In the genomic region with DNA sequence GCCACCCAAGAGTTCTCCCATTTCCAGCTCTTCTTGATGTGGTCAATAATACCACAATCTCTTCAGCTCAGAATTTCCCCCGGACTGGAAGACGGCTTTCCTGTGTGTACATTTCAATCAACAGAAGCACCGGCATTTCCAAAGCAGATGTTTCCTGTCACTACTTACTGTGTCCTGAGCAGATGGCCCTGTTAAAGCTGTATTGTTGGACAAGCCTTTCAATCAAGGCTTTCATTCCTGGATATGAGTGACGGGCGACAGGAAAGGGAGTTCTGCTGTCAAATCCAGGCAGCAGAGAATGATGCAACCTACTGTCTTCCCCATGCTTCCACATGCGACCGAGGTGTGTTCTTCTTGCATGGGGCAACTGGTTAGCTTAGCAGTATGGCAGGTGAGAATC, we compare ENCODE assay signal across 1 cellular context.
TF ChIP-seq lines count a peak whose summit lies in the region.

No MANE protein-coding gene starts in this region.

TF ChIP-seq in SK-N-SH treated with all-trans-retinoic acid at 6 μM for 48 hours, 23 proteins besides CTCF, POLR2A, EP300 and RAD21 (continued from another document):
- TF ChIP-seq, protein P1, sequence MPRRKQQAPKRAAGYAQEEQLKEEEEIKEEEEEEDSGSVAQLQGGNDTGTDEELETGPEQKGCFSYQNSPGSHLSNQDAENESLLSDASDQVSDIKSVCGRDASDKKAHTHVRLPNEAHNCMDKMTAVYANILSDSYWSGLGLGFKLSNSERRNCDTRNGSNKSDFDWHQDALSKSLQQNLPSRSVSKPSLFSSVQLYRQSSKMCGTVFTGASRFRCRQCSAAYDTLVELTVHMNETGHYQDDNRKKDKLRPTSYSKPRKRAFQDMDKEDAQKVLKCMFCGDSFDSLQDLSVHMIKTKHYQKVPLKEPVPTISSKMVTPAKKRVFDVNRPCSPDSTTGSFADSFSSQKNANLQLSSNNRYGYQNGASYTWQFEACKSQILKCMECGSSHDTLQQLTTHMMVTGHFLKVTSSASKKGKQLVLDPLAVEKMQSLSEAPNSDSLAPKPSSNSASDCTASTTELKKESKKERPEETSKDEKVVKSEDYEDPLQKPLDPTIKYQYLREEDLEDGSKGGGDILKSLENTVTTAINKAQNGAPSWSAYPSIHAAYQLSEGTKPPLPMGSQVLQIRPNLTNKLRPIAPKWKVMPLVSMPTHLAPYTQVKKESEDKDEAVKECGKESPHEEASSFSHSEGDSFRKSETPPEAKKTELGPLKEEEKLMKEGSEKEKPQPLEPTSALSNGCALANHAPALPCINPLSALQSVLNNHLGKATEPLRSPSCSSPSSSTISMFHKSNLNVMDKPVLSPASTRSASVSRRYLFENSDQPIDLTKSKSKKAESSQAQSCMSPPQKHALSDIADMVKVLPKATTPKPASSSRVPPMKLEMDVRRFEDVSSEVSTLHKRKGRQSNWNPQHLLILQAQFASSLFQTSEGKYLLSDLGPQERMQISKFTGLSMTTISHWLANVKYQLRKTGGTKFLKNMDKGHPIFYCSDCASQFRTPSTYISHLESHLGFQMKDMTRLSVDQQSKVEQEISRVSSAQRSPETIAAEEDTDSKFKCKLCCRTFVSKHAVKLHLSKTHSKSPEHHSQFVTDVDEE (CRISPR knock-in tag; IDR thresholded peaks at IDR 0.05) = no peak
- TF ChIP-seq GLIS3 (CRISPR knock-in tag; IDR thresholded peaks at IDR 0.05) (no peak), ZC3H10 (CRISPR knock-in tag; IDR thresholded peaks at IDR 0.05) (no peak), BACH2 (CRISPR knock-in tag; IDR thresholded peaks at IDR 0.05; ENCODE audit: borderline replicate concordance) (no peak), ZFP3 (CRISPR knock-in tag; IDR thresholded peaks at IDR 0.05) (no peak)
- TF ChIP-seq, protein P2, sequence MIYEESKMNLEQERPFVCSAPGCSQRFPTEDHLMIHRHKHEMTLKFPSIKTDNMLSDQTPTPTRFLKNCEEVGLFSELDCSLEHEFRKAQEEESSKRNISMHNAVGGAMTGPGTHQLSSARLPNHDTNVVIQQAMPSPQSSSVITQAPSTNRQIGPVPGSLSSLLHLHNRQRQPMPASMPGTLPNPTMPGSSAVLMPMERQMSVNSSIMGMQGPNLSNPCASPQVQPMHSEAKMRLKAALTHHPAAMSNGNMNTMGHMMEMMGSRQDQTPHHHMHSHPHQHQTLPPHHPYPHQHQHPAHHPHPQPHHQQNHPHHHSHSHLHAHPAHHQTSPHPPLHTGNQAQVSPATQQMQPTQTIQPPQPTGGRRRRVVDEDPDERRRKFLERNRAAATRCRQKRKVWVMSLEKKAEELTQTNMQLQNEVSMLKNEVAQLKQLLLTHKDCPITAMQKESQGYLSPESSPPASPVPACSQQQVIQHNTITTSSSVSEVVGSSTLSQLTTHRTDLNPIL (CRISPR knock-in tag; IDR thresholded peaks at IDR 0.05; ENCODE audit: low read depth) = no peak
